ENCODE assay signal across 11 cellular contexts in genomic region chr9:137406085-137406773, GRCh38. TPM values are rescaled to one million over a fixed set of nuclear protein-coding genes. Genes with fewer than 3 reads are reported as not detected.
DNase-seq lines count a peak whose midpoint lies in the region; TF ChIP-seq lines count a peak whose summit lies in the region.
"Had no signal": no experiment of that assay in that cellular context is flagged by ENCODE, and none has a peak within 500 bp of the region (broad histone marks: within the 10 kb centered on the region; RNA-seq: fewer than 3 reads in every experiment).

No MANE protein-coding gene starts in this region.

- no peak overlapping the region for H3K23ac ChIP-seq in mesendoderm (ENCODE audit: low read length)

- no peak overlapping the region for H2BK120ac ChIP-seq in mesendoderm (ENCODE audit: low read depth, low read length)

- H3K4me1 ChIP-seq in mesendoderm (ENCODE audit: control insufficient read depth, low read depth, low read length) (no peaks in the 10 kb centered on the region), testis (peaks cover 27% of the 10 kb centered on the region)

- H4K8ac ChIP-seq in mesendoderm (ENCODE audit: low read depth, low read length), result no peak overlapping the region

- H3K79me1 ChIP-seq in mesendoderm (ENCODE audit: low read length), result no peaks in the 10 kb centered on the region

- TF ChIP-seq POLR2A in testis (IDR thresholded peaks at IDR 0.05), result no peak

- H3K4ac ChIP-seq in mesendoderm (ENCODE audit: low read depth, low read length), result no peak overlapping the region

- H2BK5ac ChIP-seq in mesendoderm (ENCODE audit: low read length), result no peak overlapping the region

- no peak overlapping the region for H4K5ac ChIP-seq in mesendoderm (ENCODE audit: low read length)

- WGBS in mesendoderm (ENCODE audit: extremely low coverage, insufficient coverage, low lambda C conversion rate), result no CpG with 5 or more reads among the region's 21 CpGs
- 24 to 33% methylated on average over 14 to 21 of the region's 21 CpGs for WGBS in testis, 2 donors

- H3K27ac Mint-ChIP-seq in T-helper 1 cell treated with Interleukin-12 subunit alpha and Interleukin-12 subunit beta and Interleukin-4 antibody, amounts not matched to agents 30 μg/mL and 1 μg/mL, for 36 hours, result peak overlapping the region; percentile 34
- peak overlapping the region; percentile 49 for H3K27ac Mint-ChIP-seq in dendritic cell treated with granulocyte-macrophage colony-stimulating factor and Interleukin-4, amounts not matched to agents 40 ng/mL and 50 ng/mL, for 4 days
- H3K27ac Mint-ChIP-seq: activated naive CD8-positive, alpha-beta T cell had no signal

- H3K27me3 ChIP-seq in mesendoderm (ENCODE audit: insufficient read depth, low read length, poor library complexity) (no peaks in the 10 kb centered on the region), testis (no peaks in the 10 kb centered on the region)

- no peak overlapping the region for H2AK5ac ChIP-seq in mesendoderm (ENCODE audit: low read length)

- H3K27ac ChIP-seq in mesendoderm (ENCODE audit: low read depth, low read length) (no peak overlapping the region), testis (peak overlapping the region; percentile 84)
- H3K27ac ChIP-seq: epithelial cell of prostate had no signal

- H3K27me3 Mint-ChIP-seq in T-helper 1 cell treated with Interleukin-12 subunit alpha and Interleukin-12 subunit beta and Interleukin-4 antibody, amounts not matched to agents 30 μg/mL and 1 μg/mL, for 36 hours (ENCODE audit: low read depth), result peaks cover 8% of the 10 kb centered on the region
- H3K27me3 Mint-ChIP-seq in dendritic cell treated with granulocyte-macrophage colony-stimulating factor and Interleukin-4, amounts not matched to agents 40 ng/mL and 50 ng/mL, for 4 days, result peaks cover 53% of the 10 kb centered on the region
- H3K27me3 Mint-ChIP-seq: activated naive CD8-positive, alpha-beta T cell had no signal

- H3K9me3 Mint-ChIP-seq in T-helper 1 cell treated with Interleukin-12 subunit alpha and Interleukin-12 subunit beta and Interleukin-4 antibody, amounts not matched to agents 30 μg/mL and 1 μg/mL, for 36 hours, result no peaks in the 10 kb centered on the region
- H3K9me3 Mint-ChIP-seq in dendritic cell treated with granulocyte-macrophage colony-stimulating factor and Interleukin-4, amounts not matched to agents 40 ng/mL and 50 ng/mL, for 4 days, result peaks cover 13% of the 10 kb centered on the region

- H3K18ac ChIP-seq in mesendoderm (ENCODE audit: low read length), result no peak overlapping the region

- H3K4me3 ChIP-seq in mesendoderm (ENCODE audit: low read length) (no peak overlapping the region), testis (peak overlapping the region; percentile 34 to 45)

- H3K79me2 ChIP-seq in mesendoderm (ENCODE audit: control insufficient read depth, insufficient read depth, low read length), result no peaks in the 10 kb centered on the region

- intact Hi-C loops in dendritic cell treated with granulocyte-macrophage colony-stimulating factor and Interleukin-4, amounts not matched to agents 40 ng/mL and 50 ng/mL, for 4 days (cut with micrococcal nuclease), result loop anchor here (2.0 kb wide), 1 partner anchor 111 kb away; no protein-coding TSS in a partner anchor
- intact Hi-C loops in testis (cut with DNase I; ENCODE audit: low total_unique reads), result loop anchor here (10.0 kb wide), 1 partner anchor 91 kb away; no protein-coding TSS in a partner anchor

- H3K4me1 Mint-ChIP-seq in T-helper 1 cell treated with Interleukin-12 subunit alpha and Interleukin-12 subunit beta and Interleukin-4 antibody, amounts not matched to agents 30 μg/mL and 1 μg/mL, for 36 hours (ENCODE audit: low read depth), result no peaks in the 10 kb centered on the region
- peaks cover 22% of the 10 kb centered on the region for H3K4me1 Mint-ChIP-seq in dendritic cell treated with granulocyte-macrophage colony-stimulating factor and Interleukin-4, amounts not matched to agents 40 ng/mL and 50 ng/mL, for 4 days (ENCODE audit: low read depth)

- no peak overlapping the region for H3K4me3 Mint-ChIP-seq in T-helper 1 cell treated with Interleukin-12 subunit alpha and Interleukin-12 subunit beta and Interleukin-4 antibody, amounts not matched to agents 30 μg/mL and 1 μg/mL, for 36 hours
- no peak overlapping the region for H3K4me3 Mint-ChIP-seq in dendritic cell treated with granulocyte-macrophage colony-stimulating factor and Interleukin-4, amounts not matched to agents 40 ng/mL and 50 ng/mL, for 4 days
- H3K4me3 Mint-ChIP-seq: activated naive CD8-positive, alpha-beta T cell had no signal

- H3K56ac ChIP-seq in mesendoderm (ENCODE audit: low read length), result peak overlapping the region; percentile 56

- H3K9ac ChIP-seq in mesendoderm (ENCODE audit: low read length), result no peak overlapping the region

- H2BK15ac ChIP-seq in mesendoderm (replicated peaks; ENCODE audit: low read depth), result no peak overlapping the region

- H3K36me3 ChIP-seq in mesendoderm (ENCODE audit: control insufficient read depth, insufficient read depth, low read length) (no peaks in the 10 kb centered on the region), testis (ENCODE audit: low read depth, missing control alignments) (no peaks in the 10 kb centered on the region)

- no peak for TF ChIP-seq CTCF in testis (IDR thresholded peaks at IDR 0.05)

- H3K4me2 ChIP-seq in mesendoderm (ENCODE audit: low read length), result no peak overlapping the region

- DNase-seq in T-helper 1 cell (no peak), mesendoderm (no peak), testis (no peak), EL (no peak), 8988T (no peak), COR-L47 (lab: John Stamatoyannopoulos, UW) (no peak)
- DNase-seq: NCI-H1694 had no signal

- H3K36me3 Mint-ChIP-seq in T-helper 1 cell treated with Interleukin-12 subunit alpha and Interleukin-12 subunit beta and Interleukin-4 antibody, amounts not matched to agents 30 μg/mL and 1 μg/mL, for 36 hours (ENCODE audit: low read depth), result no peaks in the 10 kb centered on the region
- H3K36me3 Mint-ChIP-seq in dendritic cell treated with granulocyte-macrophage colony-stimulating factor and Interleukin-4, amounts not matched to agents 40 ng/mL and 50 ng/mL, for 4 days (ENCODE audit: low read depth), result peaks cover 30% of the 10 kb centered on the region

- no peaks in the 10 kb centered on the region for H3K9me3 ChIP-seq in testis

RNA-seq across cellular contexts. Expression of gene EXD3, which starts 16.7 kb away (rescaled TPM):
- 2.0 TPM for polyA plus RNA-seq in mesendoderm (2013, experiment 1 of 2)
- 2.0 TPM for polyA plus RNA-seq in mesendoderm (2013, experiment 2 of 2)
- total RNA-seq in testis, result 10 to 100 TPM; 15.5 to 24.5 TPM
- 8.9 TPM for polyA plus RNA-seq in testis (ENCODE audit: insufficient read depth, low read depth, low replicate concordance)

RNA-seq across cellular contexts. Expression of gene NOXA1, which starts 17.0 kb away (rescaled TPM):
- 0.03 TPM for polyA plus RNA-seq in mesendoderm (2013, experiment 1 of 2)
- 0.03 TPM for polyA plus RNA-seq in mesendoderm (2013, experiment 2 of 2)
- total RNA-seq in testis, result 1 to 10 TPM; 4.6 to 8.0 TPM
- polyA plus RNA-seq in testis (ENCODE audit: insufficient read depth, low read depth, low replicate concordance), result 2.5 TPM

RNA-seq across cellular contexts. Expression of gene ENTPD8, which starts 34.9 kb away (rescaled TPM):
- 0.07 TPM for polyA plus RNA-seq in mesendoderm (2013, experiment 1 of 2)
- polyA plus RNA-seq in mesendoderm (2013, experiment 2 of 2), result 0.04 TPM
- 1 to 10 TPM; 2.0 to 2.2 TPM for total RNA-seq in testis
- polyA plus RNA-seq in testis (ENCODE audit: insufficient read depth, low read depth, low replicate concordance), result 0.37 TPM

RNA-seq across cellular contexts. Expression of gene NSMF, which starts 52.9 kb away (rescaled TPM):
- 27.2 TPM for polyA plus RNA-seq in mesendoderm (2013, experiment 1 of 2)
- 28.2 TPM for polyA plus RNA-seq in mesendoderm (2013, experiment 2 of 2)
- 100 to 1,000 TPM in 1 of 2 donors, 10 to 100 TPM in 1; 81.7 to 105 TPM for total RNA-seq in testis
- 42.5 TPM for polyA plus RNA-seq in testis (ENCODE audit: insufficient read depth, low read depth, low replicate concordance)
